Comparison of ENCODE assay signal across 1 cellular context in genomic region chr12:63302269-63302940, GRCh38.
TF ChIP-seq lines count a peak whose summit lies in the region.

No MANE protein-coding gene starts in this region.

TF ChIP-seq in GM12878, 131 proteins besides CTCF, POLR2A, EP300 and RAD21 (continued from another document):
- peak; percentile 38 for TF ChIP-seq MEF2B (IDR thresholded peaks at IDR 0.05; ENCODE audit: partially characterized antibody, poor library complexity, severe bottlenecking)
- peak; percentile 67 to 83; a peak in 3 of 4 replicates for TF ChIP-seq BHLHE40 (IDR thresholded peaks at IDR 0.05; ENCODE audit: borderline replicate concordance in 1 of 2, low read depth in 2 of 2, low read length in 1 of 2)
- TF ChIP-seq ZNF24 (IDR thresholded peaks at IDR 0.05), result peak; percentile 31; the same call in 1 of the 2 replicates
- no peak for TF ChIP-seq SMARCA5 (IDR thresholded peaks at IDR 0.05)
- peak; percentile 68 for TF ChIP-seq MLLT1 (IDR thresholded peaks at IDR 0.05)
- no peak for TF ChIP-seq HDGF (IDR thresholded peaks at IDR 0.05)
- TF ChIP-seq, protein P1, sequence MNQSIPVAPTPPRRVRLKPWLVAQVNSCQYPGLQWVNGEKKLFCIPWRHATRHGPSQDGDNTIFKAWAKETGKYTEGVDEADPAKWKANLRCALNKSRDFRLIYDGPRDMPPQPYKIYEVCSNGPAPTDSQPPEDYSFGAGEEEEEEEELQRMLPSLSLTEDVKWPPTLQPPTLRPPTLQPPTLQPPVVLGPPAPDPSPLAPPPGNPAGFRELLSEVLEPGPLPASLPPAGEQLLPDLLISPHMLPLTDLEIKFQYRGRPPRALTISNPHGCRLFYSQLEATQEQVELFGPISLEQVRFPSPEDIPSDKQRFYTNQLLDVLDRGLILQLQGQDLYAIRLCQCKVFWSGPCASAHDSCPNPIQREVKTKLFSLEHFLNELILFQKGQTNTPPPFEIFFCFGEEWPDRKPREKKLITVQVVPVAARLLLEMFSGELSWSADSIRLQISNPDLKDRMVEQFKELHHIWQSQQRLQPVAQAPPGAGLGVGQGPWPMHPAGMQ (IDR thresholded peaks at IDR 0.05; ENCODE audit: borderline replicate concordance), result no peak
- no peak for TF ChIP-seq GABPA (IDR thresholded peaks at IDR 0.05; ENCODE audit: low read depth)
- no peak for TF ChIP-seq NFXL1 (IDR thresholded peaks at IDR 0.05; ENCODE audit: borderline replicate concordance)
- TF ChIP-seq, protein P2, sequence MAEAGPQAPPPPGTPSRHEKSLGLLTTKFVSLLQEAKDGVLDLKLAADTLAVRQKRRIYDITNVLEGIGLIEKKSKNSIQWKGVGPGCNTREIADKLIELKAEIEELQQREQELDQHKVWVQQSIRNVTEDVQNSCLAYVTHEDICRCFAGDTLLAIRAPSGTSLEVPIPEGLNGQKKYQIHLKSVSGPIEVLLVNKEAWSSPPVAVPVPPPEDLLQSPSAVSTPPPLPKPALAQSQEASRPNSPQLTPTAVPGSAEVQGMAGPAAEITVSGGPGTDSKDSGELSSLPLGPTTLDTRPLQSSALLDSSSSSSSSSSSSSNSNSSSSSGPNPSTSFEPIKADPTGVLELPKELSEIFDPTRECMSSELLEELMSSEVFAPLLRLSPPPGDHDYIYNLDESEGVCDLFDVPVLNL (IDR thresholded peaks at IDR 0.05; ENCODE audit: low read depth, low read length), result no peak
- peak; percentile 51; the same call in 1 of the 2 replicates for TF ChIP-seq ATF7 (IDR thresholded peaks at IDR 0.05; ENCODE audit: low read depth)
- TF ChIP-seq PAX5 (IDR thresholded peaks at IDR 0.05; ENCODE audit: borderline replicate concordance, low read depth, low read length), result peak; percentile 68
- no peak for TF ChIP-seq ZNF687 (IDR thresholded peaks at IDR 0.05)
- no peak for TF ChIP-seq ZNF207 (IDR thresholded peaks at IDR 0.05; ENCODE audit: borderline replicate concordance)
- peak; percentile 74 for TF ChIP-seq MTA2 (IDR thresholded peaks at IDR 0.05; ENCODE audit: low read depth)
- TF ChIP-seq ZNF217 (IDR thresholded peaks at IDR 0.05), result peak; percentile 62; the same call in 1 of the 2 replicates
- TF ChIP-seq PRDM15 (CRISPR knock-in tag; IDR thresholded peaks at IDR 0.05), result no peak
- TF ChIP-seq, protein P3, sequence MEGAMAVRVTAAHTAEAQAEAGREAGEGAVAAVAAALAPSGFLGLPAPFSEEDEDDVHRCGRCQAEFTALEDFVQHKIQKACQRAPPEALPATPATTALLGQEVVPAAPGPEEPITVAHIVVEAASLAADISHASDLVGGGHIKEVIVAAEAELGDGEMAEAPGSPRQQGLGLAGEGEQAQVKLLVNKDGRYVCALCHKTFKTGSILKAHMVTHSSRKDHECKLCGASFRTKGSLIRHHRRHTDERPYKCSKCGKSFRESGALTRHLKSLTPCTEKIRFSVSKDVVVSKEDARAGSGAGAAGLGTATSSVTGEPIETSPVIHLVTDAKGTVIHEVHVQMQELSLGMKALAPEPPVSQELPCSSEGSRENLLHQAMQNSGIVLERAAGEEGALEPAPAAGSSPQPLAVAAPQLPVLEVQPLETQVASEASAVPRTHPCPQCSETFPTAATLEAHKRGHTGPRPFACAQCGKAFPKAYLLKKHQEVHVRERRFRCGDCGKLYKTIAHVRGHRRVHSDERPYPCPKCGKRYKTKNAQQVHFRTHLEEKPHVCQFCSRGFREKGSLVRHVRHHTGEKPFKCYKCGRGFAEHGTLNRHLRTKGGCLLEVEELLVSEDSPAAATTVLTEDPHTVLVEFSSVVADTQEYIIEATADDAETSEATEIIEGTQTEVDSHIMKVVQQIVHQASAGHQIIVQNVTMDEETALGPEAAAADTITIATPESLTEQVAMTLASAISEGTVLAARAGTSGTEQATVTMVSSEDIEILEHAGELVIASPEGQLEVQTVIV (IDR thresholded peaks at IDR 0.05; ENCODE audit: borderline replicate concordance, partially characterized antibody), result no peak
- no peak for TF ChIP-seq SRF (IDR thresholded peaks at IDR 0.05; ENCODE audit: low read depth in 2 of 2, low read length in 2 of 2)
- peak; percentile 54; the same call in 1 of the 2 replicates for TF ChIP-seq SPI1 (IDR thresholded peaks at IDR 0.05; ENCODE audit: borderline replicate concordance, insufficient read depth, low read depth, low read length)
- TF ChIP-seq SREBF2 (IDR thresholded peaks at IDR 0.05; ENCODE audit: low read length), result no peak
- TF ChIP-seq NR2C2 (IDR thresholded peaks at IDR 0.05; ENCODE audit: borderline replicate concordance, control insufficient read depth, insufficient read length, low read depth), result no peak
- TF ChIP-seq TARDBP (IDR thresholded peaks at IDR 0.05; ENCODE audit: borderline replicate concordance), result no peak
- no peak for TF ChIP-seq EZH2 (IDR thresholded peaks at IDR 0.05; ENCODE audit: borderline replicate concordance, control insufficient read depth, low read depth, low read length)
- TF ChIP-seq NR2F1 (conservative IDR thresholded peaks at IDR 0.05), result no peak; the same call in none of the 2 replicates
- 0 out of 2 replicates have a peak, but pooled peaks have one; percentile 30 for TF ChIP-seq BMI1 (IDR thresholded peaks at IDR 0.05; ENCODE audit: borderline replicate concordance)
- no peak for TF ChIP-seq BACH1 (IDR thresholded peaks at IDR 0.05; ENCODE audit: borderline replicate concordance)
- TF ChIP-seq STAT3 (IDR thresholded peaks at IDR 0.05; ENCODE audit: low read depth, low read length), result no peak
- TF ChIP-seq, protein P4, sequence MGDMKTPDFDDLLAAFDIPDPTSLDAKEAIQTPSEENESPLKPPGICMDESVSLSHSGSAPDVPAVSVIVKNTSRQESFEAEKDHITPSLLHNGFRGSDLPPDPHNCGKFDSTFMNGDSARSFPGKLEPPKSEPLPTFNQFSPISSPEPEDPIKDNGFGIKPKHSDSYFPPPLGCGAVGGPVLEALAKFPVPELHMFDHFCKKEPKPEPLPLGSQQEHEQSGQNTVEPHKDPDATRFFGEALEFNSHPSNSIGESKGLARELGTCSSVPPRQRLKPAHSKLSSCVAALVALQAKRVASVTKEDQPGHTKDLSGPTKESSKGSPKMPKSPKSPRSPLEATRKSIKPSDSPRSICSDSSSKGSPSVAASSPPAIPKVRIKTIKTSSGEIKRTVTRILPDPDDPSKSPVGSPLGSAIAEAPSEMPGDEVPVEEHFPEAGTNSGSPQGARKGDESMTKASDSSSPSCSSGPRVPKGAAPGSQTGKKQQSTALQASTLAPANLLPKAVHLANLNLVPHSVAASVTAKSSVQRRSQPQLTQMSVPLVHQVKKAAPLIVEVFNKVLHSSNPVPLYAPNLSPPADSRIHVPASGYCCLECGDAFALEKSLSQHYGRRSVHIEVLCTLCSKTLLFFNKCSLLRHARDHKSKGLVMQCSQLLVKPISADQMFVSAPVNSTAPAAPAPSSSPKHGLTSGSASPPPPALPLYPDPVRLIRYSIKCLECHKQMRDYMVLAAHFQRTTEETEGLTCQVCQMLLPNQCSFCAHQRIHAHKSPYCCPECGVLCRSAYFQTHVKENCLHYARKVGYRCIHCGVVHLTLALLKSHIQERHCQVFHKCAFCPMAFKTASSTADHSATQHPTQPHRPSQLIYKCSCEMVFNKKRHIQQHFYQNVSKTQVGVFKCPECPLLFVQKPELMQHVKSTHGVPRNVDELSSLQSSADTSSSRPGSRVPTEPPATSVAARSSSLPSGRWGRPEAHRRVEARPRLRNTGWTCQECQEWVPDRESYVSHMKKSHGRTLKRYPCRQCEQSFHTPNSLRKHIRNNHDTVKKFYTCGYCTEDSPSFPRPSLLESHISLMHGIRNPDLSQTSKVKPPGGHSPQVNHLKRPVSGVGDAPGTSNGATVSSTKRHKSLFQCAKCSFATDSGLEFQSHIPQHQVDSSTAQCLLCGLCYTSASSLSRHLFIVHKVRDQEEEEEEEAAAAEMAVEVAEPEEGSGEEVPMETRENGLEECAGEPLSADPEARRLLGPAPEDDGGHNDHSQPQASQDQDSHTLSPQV (IDR thresholded peaks at IDR 0.05), result no peak
- no peak for TF ChIP-seq LARP7 (IDR thresholded peaks at IDR 0.05)
- TF ChIP-seq PBX3 (IDR thresholded peaks at IDR 0.05; ENCODE audit: insufficient replicate concordance, low read depth, low read length), result no peak
- TF ChIP-seq FOXM1 (IDR thresholded peaks at IDR 0.05; ENCODE audit: low read depth, low read length), result no peak
